ENCODE assay signal across 8 cellular contexts in genomic region chr12:80187660-80188090, GRCh38.
A peak's percentile ranks its signal among the peaks of the same experiment; 100 is the strongest.
DNase-seq lines count a peak whose midpoint lies in the region; ATAC-seq and TF ChIP-seq lines count a peak whose summit lies in the region.

No MANE protein-coding gene starts in this region.

- no peaks in the 10 kb centered on the region for H3K9me3 ChIP-seq in fibroblast of lung (ENCODE audit: control insufficient read depth, insufficient read depth, low read depth, low read length)
- H3K9me3 ChIP-seq in stomach: no peaks in the 10 kb centered on the region

- H3K27ac Mint-ChIP-seq in nephron progenitor cell: no peak overlapping the region

- H3K9me3 Mint-ChIP-seq in nephron progenitor cell: no peaks in the 10 kb centered on the region

- no peak overlapping the region for H3K9ac ChIP-seq in fibroblast of lung (ENCODE audit: insufficient read depth, low read length)

- intact Hi-C loops in stomach (cut with DNase I; ENCODE audit: low total_unique reads) (no loop called here), head of caudate nucleus (cut with DNase I) (loop anchor here (10.0 kb wide), 1 partner anchor 633 kb away; no protein-coding TSS in a partner anchor)

- H3K36me3 ChIP-seq in fibroblast of lung (ENCODE audit: control insufficient read depth, insufficient read depth, low read length) (no peaks in the 10 kb centered on the region), stomach (no peaks in the 10 kb centered on the region)

- peaks cover 13% of the 10 kb centered on the region for H3K4me1 ChIP-seq in fibroblast of lung (ENCODE audit: control insufficient read depth, extremely low read depth, insufficient read depth, low read length)
- peaks cover 0 to 11% (median 3%) of the 10 kb centered on the region in 4 donors for H3K4me1 ChIP-seq in stomach

- no peak for TF ChIP-seq CTCF in fibroblast of lung (conservative IDR thresholded peaks at IDR 0.05 in 1 of 2, IDR thresholded peaks at IDR 0.05 in 1 of 2; ENCODE audit: low read depth in 1 of 2, low read length in 2 of 2)
- no peak for TF ChIP-seq CTCF in stomach (IDR thresholded peaks at IDR 0.05)
- no peak for TF ChIP-seq CTCF in nephron progenitor cell (IDR thresholded peaks at IDR 0.05)

- ATAC-seq in GM18861 (IDR thresholded peaks at IDR 0.05; ENCODE audit: unreplicated experiment) (peak; percentile 36), HG03196 (IDR thresholded peaks at IDR 0.05; ENCODE audit: unreplicated experiment) (peak; percentile 42), left lobe of liver (no peak)

- H4K20me1 ChIP-seq in fibroblast of lung (ENCODE audit: control insufficient read depth, extremely low read depth, insufficient read depth, low read length): no peaks in the 10 kb centered on the region

- H3K79me2 ChIP-seq in fibroblast of lung (ENCODE audit: control insufficient read depth, insufficient read depth, low read length): no peaks in the 10 kb centered on the region

- peaks cover 37% of the 10 kb centered on the region for H3K4me1 Mint-ChIP-seq in nephron progenitor cell

- DNase-seq in RPMI8226 (peak; percentile 95), fibroblast of lung (ENCODE audit: low read depth in 2 of 2) (peak; percentile 61 to 67), stomach (no peak), left lobe of liver (ENCODE audit: low spot score) (no peak), head of caudate nucleus (no peak), nephron progenitor cell (no peak)

- H3K4me3 Mint-ChIP-seq in nephron progenitor cell: no peak overlapping the region

- TF ChIP-seq POLR2A in stomach (IDR thresholded peaks at IDR 0.05): no peak

- WGBS in stomach, 5 donors: 15 to 28% (median 16%) methylated on average over 2 of the region's 2 CpGs

- TF ChIP-seq EP300 in stomach (IDR thresholded peaks at IDR 0.05): no peak

- no peak overlapping the region for H2AFZ ChIP-seq in fibroblast of lung (ENCODE audit: low read length)

- H3K36me3 Mint-ChIP-seq in nephron progenitor cell (ENCODE audit: low read depth): no peaks in the 10 kb centered on the region

- no peaks in the 10 kb centered on the region for H3K27me3 Mint-ChIP-seq in nephron progenitor cell (ENCODE audit: low read depth, poor library complexity)

- peak overlapping the region; percentile 28 for H3K4me2 ChIP-seq in fibroblast of lung (ENCODE audit: extremely low read depth, insufficient read depth, low read length)

- peak overlapping the region; percentile 86 for H3K27ac ChIP-seq in fibroblast of lung (ENCODE audit: insufficient read depth, low read length)
- H3K27ac ChIP-seq in stomach: peak overlapping the region in 4 of 5 donors; percentile 75 to 84 (median 78)

- no peak overlapping the region for H3K4me3 ChIP-seq in fibroblast of lung (replicated peaks in 1 of 4; ENCODE audit: control extremely low read depth in 1 of 4, insufficient read depth in 1 of 4, low read depth in 3 of 4, low read length in 4 of 4)
- H3K4me3 ChIP-seq in stomach: no peak overlapping the region

- no peaks in the 10 kb centered on the region for H3K27me3 ChIP-seq in fibroblast of lung (ENCODE audit: control insufficient read depth, insufficient read depth, low read length)
- no peaks in the 10 kb centered on the region for H3K27me3 ChIP-seq in stomach

Comparison
In these comparisons a context has a peak if more than half of its experiments do, and no peak if none do; other contexts are left out.
1. DNase-seq: peak in RPMI8226 (single experiment) and fibroblast of lung (2 of 2); none in stomach (single experiment), left lobe of liver (single experiment), head of caudate nucleus (0 of 42) and nephron progenitor cell (single experiment).